ENCODE assay signal across 13 cellular contexts in genomic region chr12:59650594-59651229, GRCh38. TPM values are rescaled to one million over a fixed set of nuclear protein-coding genes. Genes with fewer than 3 reads are reported as not detected.
A peak's percentile ranks its signal among the peaks of the same experiment; 100 is the strongest.
DNase-seq lines count a peak whose midpoint lies in the region; ATAC-seq and TF ChIP-seq lines count a peak whose summit lies in the region.
"Had no signal": no experiment of that assay in that cellular context is flagged by ENCODE, and none has a peak within 500 bp of the region (broad histone marks: within the 10 kb centered on the region; RNA-seq: fewer than 3 reads in every experiment).

No MANE protein-coding gene starts in this region.

- peaks cover 0 to 16% of the 10 kb centered on the region in 2 donors for H3K4me1 ChIP-seq in right atrium auricular region
- peaks cover 16 to 31% of the 10 kb centered on the region in 2 donors for H3K4me1 ChIP-seq in thoracic aorta (ENCODE audit: control insufficient read depth in 1 of 2, low read depth in 2 of 2)
- H3K4me1 ChIP-seq: prostate gland had no signal

- DNase-seq in Right ventricle myocardium inferior (ENCODE audit: missing footprints) (no peak), cardiac septum (ENCODE audit: low spot score) (no peak), amniotic epithelial cell (ENCODE audit: low read depth) (peak; percentile 12), right atrium auricular region (ENCODE audit: low spot score) (no peak), thoracic aorta (ENCODE audit: low spot score) (no peak), midbrain (lab: John Stamatoyannopoulos, UW) (no peak), posterior vena cava (ENCODE audit: low spot score) (no peak)
- DNase-seq: activated CD4-positive, CD25-positive, alpha-beta regulatory T cell; activated T-cell treated with anti-CD3 and anti-CD28 coated beads, Interleukin-2, amount 50 U/mL, for 4 hours; Karpas-422; NCI-H345 had no signal

- no peak overlapping the region for H3K4me3 ChIP-seq in right atrium auricular region
- no peak overlapping the region for H3K4me3 ChIP-seq in thoracic aorta
- H3K4me3 ChIP-seq: prostate gland had no signal

- H3K36me3 ChIP-seq in right atrium auricular region (no peaks in the 10 kb centered on the region), thoracic aorta (no peaks in the 10 kb centered on the region)
- H3K36me3 ChIP-seq: prostate gland had no signal

- H3K27ac ChIP-seq in right atrium auricular region (peak overlapping the region; percentile 39 to 72), thoracic aorta (peak overlapping the region; percentile 34 to 47)
- H3K27ac ChIP-seq: prostate gland had no signal

- H3K9me3 ChIP-seq in right atrium auricular region (no peaks in the 10 kb centered on the region), thoracic aorta (no peaks in the 10 kb centered on the region)
- H3K9me3 ChIP-seq: prostate gland had no signal

- H3K27me3 ChIP-seq in right atrium auricular region, result no peaks in the 10 kb centered on the region
- H3K27me3 ChIP-seq in thoracic aorta (replicated peaks; ENCODE audit: insufficient read depth), result no peaks in the 10 kb centered on the region

- intact Hi-C loops in Right ventricle myocardium inferior (cut with DNase I), result loop anchor here (5.0 kb wide), 1 partner anchor 33 kb away; no protein-coding TSS in a partner anchor
- intact Hi-C loops in cardiac septum (cut with DNase I), result no loop called here
- intact Hi-C loops in posterior vena cava (cut with DNase I), result no loop called here

- ATAC-seq in Right ventricle myocardium inferior (peak; percentile 67), thoracic aorta (ENCODE audit: insufficient number of reproducible peaks, low FRiP score, low read depth) (no peak), GM18502 (IDR thresholded peaks at IDR 0.05; ENCODE audit: poor library complexity, unreplicated experiment) (no peak)
- ATAC-seq: activated T-cell treated with anti-CD3 and anti-CD28 coated beads, Interleukin-2, amount 50 U/mL, for 4 hours had no signal

- peak in 1 of 2 donors; percentile 40 for TF ChIP-seq CTCF in right atrium auricular region (IDR thresholded peaks at IDR 0.05)
- TF ChIP-seq CTCF in thoracic aorta (IDR thresholded peaks at IDR 0.05), result no peak

RNA-seq across cellular contexts. Expression of gene SLC16A7, which starts 54.9 kb away (rescaled TPM):
- total RNA-seq in Right ventricle myocardium inferior (98.0 TPM), cardiac septum (90.1 TPM), right atrium auricular region (100 to 1,000 TPM in 1 of 2 donors, 10 to 100 TPM in 1; 61.0 to 139 TPM), thoracic aorta (100 to 1,000 TPM in 1 of 2 donors, 10 to 100 TPM in 1; 44.9 to 175 TPM), posterior vena cava (10 to 100 TPM; 29.3 to 43.2 TPM)
